ENCODE assay signal across 30 cellular contexts in the genomic region with DNA sequence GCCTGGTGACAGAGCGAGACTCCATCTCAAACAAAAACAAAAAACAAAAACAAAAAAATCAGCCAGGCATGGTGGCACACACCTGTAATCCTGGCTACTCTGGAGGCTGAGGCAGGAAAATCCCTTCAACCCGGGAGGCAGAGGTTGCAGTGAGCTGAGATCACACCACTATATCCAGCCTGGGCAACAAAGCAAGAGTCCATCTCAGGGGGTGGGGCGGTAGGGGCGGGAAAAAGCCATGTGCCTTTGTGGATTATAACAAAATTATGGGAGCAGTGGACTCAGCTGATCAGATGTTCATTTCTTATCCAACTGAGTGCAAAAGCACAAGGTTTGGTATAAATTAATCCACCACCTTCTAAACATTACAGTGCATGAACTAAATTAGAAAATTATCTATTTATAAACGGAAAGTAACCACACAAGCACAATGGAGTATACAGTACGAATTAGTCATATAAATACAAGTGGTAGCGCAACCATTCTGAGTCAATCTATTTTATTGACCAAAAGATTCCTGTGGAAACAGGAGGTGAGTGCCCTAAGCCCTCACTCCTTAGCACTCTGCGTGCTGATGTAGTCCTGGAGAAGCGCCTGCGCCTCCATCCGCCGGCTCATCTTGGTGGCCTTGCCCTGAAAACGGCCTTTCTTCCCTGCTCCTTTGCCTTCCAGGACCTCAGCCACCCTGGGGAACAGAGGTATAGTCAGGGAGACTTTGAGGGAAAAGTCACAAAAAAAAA. TPM values are rescaled to one million over a fixed set of nuclear protein-coding genes. Genes with fewer than 3 reads are reported as not detected.
"Had no signal": no experiment of that assay in that cellular context is flagged by ENCODE, and none has a peak within 500 bp of the region (broad histone marks: within the 10 kb centered on the region; RNA-seq: fewer than 3 reads in every experiment).

No MANE protein-coding gene starts in this region.

- H3K9me3 ChIP-seq: body of pancreas, esophagus squamous epithelium, heart left ventricle, thoracic aorta, vagina had no signal

- H3K27ac ChIP-seq: body of pancreas, esophagus squamous epithelium, heart left ventricle, thoracic aorta, vagina, WERI-Rb-1 had no signal

- H3K27ac Mint-ChIP-seq: activated CD4-positive, alpha-beta T cell treated with anti-CD3 and anti-CD28 coated beads, Interleukin-2, amount 10 ng/mL, durations not matched to agents 24 days and 14 days; activated CD8-positive, alpha-beta memory T cell treated with anti-CD3 and anti-CD28 coated beads, Interleukin-2, amount 10 ng/mL, durations not matched to agents 7 days and 5 days; activated CD8-positive, alpha-beta T cell treated with anti-CD3 and anti-CD28 coated beads for 36 hours; activated naive CD8-positive, alpha-beta T cell; natural killer cell; T-helper 1 cell treated with Interleukin-12 subunit alpha and Interleukin-12 subunit beta and Interleukin-4 antibody, amounts not matched to agents 30 μg/mL and 1 μg/mL, for 36 hours had no signal

- H3K4me1 ChIP-seq: esophagus squamous epithelium, vagina had no signal

- H3K9me3 Mint-ChIP-seq: activated CD4-positive, alpha-beta T cell treated with anti-CD3 and anti-CD28 coated beads, Interleukin-2, amount 10 ng/mL, durations not matched to agents 24 days and 14 days; activated CD8-positive, alpha-beta T cell treated with anti-CD3 and anti-CD28 coated beads for 36 hours; natural killer cell; T-helper 1 cell treated with Interleukin-12 subunit alpha and Interleukin-12 subunit beta and Interleukin-4 antibody, amounts not matched to agents 30 μg/mL and 1 μg/mL, for 36 hours had no signal

- FAIRE-seq: colon had no signal

- ATAC-seq: activated CD4-positive, CD25-positive, alpha-beta regulatory T cell treated with anti-CD3 and anti-CD28 coated beads, Interleukin-2, amount 50 U/mL, for 24 hours; activated CD8-positive, alpha-beta memory T cell treated with anti-CD3 and anti-CD28 coated beads, Interleukin-2, amount 10 ng/mL, durations not matched to agents 7 days and 5 days; activated CD8-positive, alpha-beta T cell treated with anti-CD3 and anti-CD28 coated beads for 36 hours; body of pancreas; heart left ventricle; natural killer cell; right cardiac atrium; stimulated activated naive CD8-positive, alpha-beta T cell treated with anti-CD3 and anti-CD28 coated beads, Interleukin-15, Interleukin-2, amounts not matched to agents 100 U/mL and 50 U/mL, for 24 hours had no signal

- H3K27me3 Mint-ChIP-seq: activated CD4-positive, alpha-beta T cell treated with anti-CD3 and anti-CD28 coated beads, Interleukin-2, amount 10 ng/mL, durations not matched to agents 24 days and 14 days; activated CD8-positive, alpha-beta memory T cell treated with anti-CD3 and anti-CD28 coated beads, Interleukin-2, amount 10 ng/mL, durations not matched to agents 7 days and 5 days; activated CD8-positive, alpha-beta T cell treated with anti-CD3 and anti-CD28 coated beads for 36 hours; activated naive CD8-positive, alpha-beta T cell had no signal

- H3K4me3 ChIP-seq: body of pancreas, esophagus squamous epithelium, heart left ventricle, thoracic aorta, vagina had no signal

- H3K27me3 ChIP-seq: body of pancreas, esophagus squamous epithelium, heart left ventricle, vagina had no signal

- H3K4me1 Mint-ChIP-seq: natural killer cell had no signal

- DNase-seq: activated CD4-positive, alpha-beta T cell treated with anti-CD3 and anti-CD28 coated beads, Interleukin-2, amount 10 ng/mL, durations not matched to agents 24 days and 14 days; activated CD8-positive, alpha-beta memory T cell treated with anti-CD3 and anti-CD28 coated beads, Interleukin-2, amount 10 ng/mL, durations not matched to agents 7 days and 5 days; activated CD8-positive, alpha-beta T cell treated with anti-CD3 and anti-CD28 coated beads for 36 hours; activated effector memory CD4-positive, alpha-beta T cell treated with Interleukin-2 at 50 U/mL for 16 hours; activated naive CD4-positive, alpha-beta T cell treated with Interleukin-2 at 50 U/mL for 16 hours; anterior cingulate cortex; body of pancreas; dermis blood vessel endothelial cell; effector CD4-positive, alpha-beta T cell; esophagus squamous epithelium; foreskin fibroblast; heart left ventricle; midbrain; natural killer cell; right cardiac atrium; stimulated activated CD4-positive, alpha-beta T cell treated with anti-CD3 and anti-CD28 coated beads, Interleukin-2, amount 100 ng/mL, for 48 hours; stimulated activated naive CD8-positive, alpha-beta T cell treated with anti-CD3 and anti-CD28 coated beads, Interleukin-15, Interleukin-2, amounts not matched to agents 100 U/mL and 50 U/mL, for 24 hours; T1000; trophoblast cell; WERI-Rb-1 had no signal

- H3K4me3 Mint-ChIP-seq: activated CD4-positive, alpha-beta T cell treated with anti-CD3 and anti-CD28 coated beads, Interleukin-2, amount 10 ng/mL, durations not matched to agents 24 days and 14 days; activated CD8-positive, alpha-beta memory T cell treated with anti-CD3 and anti-CD28 coated beads, Interleukin-2, amount 10 ng/mL, durations not matched to agents 7 days and 5 days; activated CD8-positive, alpha-beta T cell treated with anti-CD3 and anti-CD28 coated beads for 36 hours; activated naive CD8-positive, alpha-beta T cell; natural killer cell; T-helper 1 cell treated with Interleukin-12 subunit alpha and Interleukin-12 subunit beta and Interleukin-4 antibody, amounts not matched to agents 30 μg/mL and 1 μg/mL, for 36 hours had no signal

RNA-seq across cellular contexts. Expression of a gene that starts 29.7 kb away (rescaled TPM):
- total RNA-seq: dermis blood vessel endothelial cell had no signal

RNA-seq across cellular contexts. Expression of a gene that starts 49.6 kb away (rescaled TPM):
- total RNA-seq: activated CD4-positive, alpha-beta T cell treated with anti-CD3 and anti-CD28 coated beads, Interleukin-2, amount 10 ng/mL, durations not matched to agents 24 days and 14 days; activated CD8-positive, alpha-beta memory T cell treated with anti-CD3 and anti-CD28 coated beads, Interleukin-2, amount 10 ng/mL, durations not matched to agents 7 days and 5 days; activated CD8-positive, alpha-beta T cell treated with anti-CD3 and anti-CD28 coated beads for 36 hours; dermis blood vessel endothelial cell; esophagus squamous epithelium; heart left ventricle; kidney epithelial cell; lower leg skin; natural killer cell; omental fat pad; right cardiac atrium; skeletal muscle tissue; thoracic aorta; vagina had no signal
- polyA plus RNA-seq: heart left ventricle, right cardiac atrium had no signal
